10 cellular contexts compared by ENCODE assay signal in genomic region chr2:201807452-201807980, GRCh38. TPM values are rescaled to one million over a fixed set of nuclear protein-coding genes. Genes with fewer than 3 reads are reported as not detected.
A peak's percentile ranks its signal among the peaks of the same experiment; 100 is the strongest.
DNase-seq lines count a peak whose midpoint lies in the region; ATAC-seq and TF ChIP-seq lines count a peak whose summit lies in the region.
"Had no signal": no experiment of that assay in that cellular context is flagged by ENCODE, and none has a peak within 500 bp of the region (broad histone marks: within the 10 kb centered on the region; RNA-seq: fewer than 3 reads in every experiment).

No MANE protein-coding gene starts in this region.

- intact Hi-C loops in sigmoid colon (cut with DNase I): no loop called here

- TF ChIP-seq CTCF in gastroesophageal sphincter (IDR thresholded peaks at IDR 0.05) (no peak), sigmoid colon (IDR thresholded peaks at IDR 0.05) (no peak), RWPE1 (conservative IDR thresholded peaks at IDR 0.05; ENCODE audit: low read depth) (no peak)

- H3K4me3 ChIP-seq in gastroesophageal sphincter: no peak overlapping the region
- H3K4me3 ChIP-seq in sigmoid colon: no peak overlapping the region

- peak; percentile 78 for ATAC-seq in gastroesophageal sphincter
- ATAC-seq in HG02870 (IDR thresholded peaks at IDR 0.05; ENCODE audit: unreplicated experiment): no peak

- 22 to 28% methylated on average over 5 to 7 of the region's 7 CpGs for WGBS in gastroesophageal sphincter (ENCODE audit: low coverage in 1 of 2), 2 donors
- WGBS in sigmoid colon, 2 donors: 65 to 76% methylated on average over 7 of the region's 7 CpGs

- TF ChIP-seq POLR2A in gastroesophageal sphincter (IDR thresholded peaks at IDR 0.05) (no peak), sigmoid colon (IDR thresholded peaks at IDR 0.05) (no peak)

- no peaks in the 10 kb centered on the region for H3K36me3 ChIP-seq in gastroesophageal sphincter
- no peaks in the 10 kb centered on the region for H3K36me3 ChIP-seq in sigmoid colon

- H3K9me3 ChIP-seq in gastroesophageal sphincter: no peaks in the 10 kb centered on the region
- H3K9me3 ChIP-seq in sigmoid colon: no peaks in the 10 kb centered on the region

- TF ChIP-seq EP300 in gastroesophageal sphincter (IDR thresholded peaks at IDR 0.05) (no peak), sigmoid colon (IDR thresholded peaks at IDR 0.05) (no peak)

- peaks cover 0 to 8% (median 0%) of the 10 kb centered on the region in 3 donors for H3K4me1 ChIP-seq in gastroesophageal sphincter
- H3K4me1 ChIP-seq in sigmoid colon: no peaks in the 10 kb centered on the region

- peak overlapping the region in 3 of 4 donors; percentile 35 to 54 (median 50) for H3K27ac ChIP-seq in gastroesophageal sphincter
- H3K27ac ChIP-seq in sigmoid colon: peak overlapping the region in 3 of 4 donors; percentile 34 to 39 (median 38)
- no peak overlapping the region for H3K27ac ChIP-seq in RWPE1

- in situ Hi-C loops in SK-MEL-5 (cut with HindIII; ENCODE audit: low pct_unique_long_range_greater_than_20kb, low sequenced_read_pairs): no loop called here

- CTCF ChIA-PET in RWPE1 (lab: Yijun Ruan, JAX): interaction anchor here (0.7 kb wide), 1 partner anchor 70 kb away, joined by 10 read pairs; no protein-coding TSS in a partner anchor

- peak; percentile 24 for DNase-seq in ELF-1 (ENCODE audit: low read depth, low spot score)
- peak; percentile 46 for DNase-seq in SK-MEL-5 (ENCODE audit: low read depth, low spot score)
- DNase-seq in sigmoid colon: peak; percentile 72
- no peak for DNase-seq in hypothalamus (lab: John Stamatoyannopoulos, UW)
- DNase-seq in midbrain (lab: John Stamatoyannopoulos, UW): no peak
- DNase-seq in RWPE1 (ENCODE audit: low spot score): no peak
- DNase-seq: erythroblast, nucleus accumbens had no signal

- peaks cover 10% of the 10 kb centered on the region for H3K27me3 ChIP-seq in gastroesophageal sphincter
- no peaks in the 10 kb centered on the region for H3K27me3 ChIP-seq in sigmoid colon

- POLR2A ChIA-PET in RWPE1 (lab: Yijun Ruan, JAX; ENCODE audit: low non-redundant PET): no interaction called here

RNA-seq across cellular contexts. Expression of gene CDK15, which starts 1.2 kb away (rescaled TPM):
- total RNA-seq in SK-MEL-5 (2014; rRNA removed; shearing (Covaris generic)): 0.90 and 0.95 TPM in 2 replicates
- polyA plus RNA-seq in SK-MEL-5 (2015; cell fraction: cytosol; rRNA removed): 0.14 and 0.18 TPM in 2 replicates
- polyA plus RNA-seq in SK-MEL-5 (2015; cell fraction: nucleus; rRNA removed): 0.32 TPM in 1 of 2 replicates, not detected in the other
- total RNA-seq in gastroesophageal sphincter: 1 to 10 TPM in 3 of 4 donors, under 1 TPM in 1; 0.07 to 1.8 (median 1.4) TPM
- under 1 TPM; 0.28 to 0.81 (median 0.60) TPM for total RNA-seq in sigmoid colon
- under 1 TPM in 2 of 3 donors, not detected in 1; 0.12 to 0.60 TPM for polyA plus RNA-seq in sigmoid colon

RNA-seq across cellular contexts. Expression of gene ALS2, which starts 26.8 kb away (rescaled TPM):
- 18.4 and 22.1 TPM in 2 replicates for total RNA-seq in SK-MEL-5 (2014; rRNA removed; shearing (Covaris generic))
- 17.8 and 19.7 TPM in 2 replicates for polyA plus RNA-seq in SK-MEL-5 (2015; cell fraction: cytosol; rRNA removed)
- polyA plus RNA-seq in SK-MEL-5 (2015; cell fraction: nucleus; rRNA removed): 43.9 and 55.2 TPM in 2 replicates
- total RNA-seq in gastroesophageal sphincter (10 to 100 TPM; 15.2 to 26.7 (median 20.8) TPM), sigmoid colon (10 to 100 TPM; 17.4 to 20.9 (median 19.0) TPM)
- 1 to 10 TPM; 3.0 to 5.7 (median 5.4) TPM for polyA plus RNA-seq in sigmoid colon

Comparison
In these comparisons a context has a peak if more than half of its experiments do, and no peak if none do; other contexts are left out.
1. DNase-seq: peak in ELF-1 (single experiment), SK-MEL-5 (single experiment) and sigmoid colon (single experiment); none in hypothalamus (0 of 51), midbrain (single experiment) and RWPE1 (single experiment).